In the genomic region with DNA sequence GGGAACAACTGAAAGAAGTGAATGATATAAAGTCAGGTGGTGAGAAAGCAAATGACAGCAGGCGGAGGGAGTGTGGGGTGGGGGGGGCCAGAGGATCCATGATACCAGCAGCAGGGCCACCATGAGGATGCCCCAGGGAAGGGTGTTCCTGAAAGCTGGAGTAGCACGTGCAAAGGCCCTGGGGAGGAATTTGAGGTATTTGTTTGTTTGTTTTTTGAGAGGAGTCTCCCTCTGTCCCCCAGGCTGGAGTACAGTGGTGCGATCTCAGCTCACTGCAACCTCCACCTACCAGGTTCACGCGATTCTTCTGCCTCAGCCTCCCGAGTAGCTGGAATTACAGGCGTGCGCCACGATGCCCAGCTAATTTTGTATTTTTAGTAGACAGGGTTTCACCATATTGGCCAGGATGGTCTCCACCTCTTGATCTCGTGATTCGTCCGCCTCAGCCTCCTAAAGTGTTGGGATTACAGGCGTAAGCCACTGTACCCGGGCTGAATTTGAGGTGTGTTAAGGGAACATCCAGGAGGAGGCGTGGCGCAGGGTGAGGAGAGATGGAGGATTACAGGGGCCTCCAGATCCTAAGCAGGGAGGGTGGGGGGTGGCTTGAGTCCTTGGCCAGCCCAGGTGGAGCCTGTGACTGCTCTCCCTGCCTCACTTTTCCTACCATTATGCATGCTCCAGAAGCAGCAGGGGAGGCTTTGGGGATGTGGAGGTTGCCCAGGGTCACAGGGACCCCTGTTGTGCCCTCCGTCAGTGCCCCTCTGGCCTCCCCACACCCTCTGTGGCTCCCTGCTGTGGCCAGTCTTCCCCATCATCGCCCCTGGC, we compare ENCODE assay signal across 8 cellular contexts. TPM values are rescaled to one million over a fixed set of nuclear protein-coding genes. Genes with fewer than 3 reads are reported as not detected.
DNase-seq lines count a peak whose midpoint lies in the region; ATAC-seq and TF ChIP-seq lines count a peak whose summit lies in the region.

No MANE protein-coding gene starts in this region.

- no peaks in the 10 kb centered on the region for H3K9me3 Mint-ChIP-seq in activated naive CD4-positive, alpha-beta T cell treated with anti-CD3 and anti-CD28 coated beads, Interleukin-2, amount 50 U/mL, for 24 hours
- H3K9me3 Mint-ChIP-seq in brain, result no peaks in the 10 kb centered on the region

- no peak for ATAC-seq in HG03521 (IDR thresholded peaks at IDR 0.05; ENCODE audit: unreplicated experiment)
- ATAC-seq in HG02852 (IDR thresholded peaks at IDR 0.05; ENCODE audit: unreplicated experiment), result no peak

- H3K9ac ChIP-seq in mucosa of rectum (ENCODE audit: low read depth in 1 of 2, low read length in 2 of 2), result peak overlapping the region; percentile 57 to 60

- no peaks in the 10 kb centered on the region for H3K27me3 ChIP-seq in mucosa of rectum (ENCODE audit: control insufficient read depth in 2 of 2, insufficient read depth in 2 of 2, low read length in 2 of 2)

- no peaks in the 10 kb centered on the region for H3K9me3 ChIP-seq in mucosa of rectum (ENCODE audit: control insufficient read depth in 2 of 2, low read length in 2 of 2)

- peak overlapping the region; percentile 71 to 85 for H3K4me3 ChIP-seq in mucosa of rectum (ENCODE audit: low read length in 2 of 2)
- no peak overlapping the region for H3K4me3 ChIP-seq in urinary bladder (ENCODE audit: low read depth, low read length)

- peak overlapping the region; percentile 77 for H3K27ac Mint-ChIP-seq in activated naive CD4-positive, alpha-beta T cell treated with anti-CD3 and anti-CD28 coated beads, Interleukin-2, amount 50 U/mL, for 24 hours
- peak overlapping the region; percentile 88 to 98 (median 96) for H3K27ac Mint-ChIP-seq in brain

- H3K4me3 Mint-ChIP-seq in activated naive CD4-positive, alpha-beta T cell treated with anti-CD3 and anti-CD28 coated beads, Interleukin-2, amount 50 U/mL, for 24 hours, result peak overlapping the region; percentile 76
- peak overlapping the region; percentile 59 to 96 (median 83) for H3K4me3 Mint-ChIP-seq in brain

- no peak for TF ChIP-seq CTCF in brain (conservative IDR thresholded peaks at IDR 0.05)

- WGBS in urinary bladder, result 55% methylated on average over 18 of the region's 18 CpGs

- H3K4me1 Mint-ChIP-seq in activated naive CD4-positive, alpha-beta T cell treated with anti-CD3 and anti-CD28 coated beads, Interleukin-2, amount 50 U/mL, for 24 hours, result peaks cover 64% of the 10 kb centered on the region
- peaks cover 52% of the 10 kb centered on the region for H3K4me1 Mint-ChIP-seq in brain

- H3K27me3 Mint-ChIP-seq in activated naive CD4-positive, alpha-beta T cell treated with anti-CD3 and anti-CD28 coated beads, Interleukin-2, amount 50 U/mL, for 24 hours, result no peaks in the 10 kb centered on the region
- H3K27me3 Mint-ChIP-seq in brain, result peaks cover 4% of the 10 kb centered on the region

- H3K27ac ChIP-seq in mucosa of rectum (ENCODE audit: low read depth in 2 of 2, low read length in 2 of 2), result peak overlapping the region; percentile 95 to 98
- peak overlapping the region; percentile 81 for H3K27ac ChIP-seq in urinary bladder (ENCODE audit: low read depth)

- H3K4me1 ChIP-seq in mucosa of rectum (ENCODE audit: control insufficient read depth in 2 of 2, insufficient read depth in 2 of 2, low read length in 2 of 2) (peaks cover 15 to 28% of the 10 kb centered on the region in 2 donors), urinary bladder (ENCODE audit: insufficient read depth) (no peaks in the 10 kb centered on the region)

- DNase-seq in activated naive CD4-positive, alpha-beta T cell treated with anti-CD3 and anti-CD28 coated beads, Interleukin-2, amount 50 U/mL, for 16 hours, result no peak
- DNase-seq in T1000 (lab: John Stamatoyannopoulos, UW), result no peak

- H3K36me3 Mint-ChIP-seq in activated naive CD4-positive, alpha-beta T cell treated with anti-CD3 and anti-CD28 coated beads, Interleukin-2, amount 50 U/mL, for 24 hours, result no peaks in the 10 kb centered on the region
- no peaks in the 10 kb centered on the region for H3K36me3 Mint-ChIP-seq in brain

- H3K36me3 ChIP-seq in mucosa of rectum (ENCODE audit: control insufficient read depth in 2 of 2, insufficient read depth in 2 of 2, low read length in 2 of 2) (no peaks in the 10 kb centered on the region), urinary bladder (ENCODE audit: insufficient read depth) (no peaks in the 10 kb centered on the region)

RNA-seq across cellular contexts. Expression of a gene that starts 12.4 kb away (rescaled TPM):
- polyA plus RNA-seq in brain (ENCODE audit: insufficient read depth, low read depth, low replicate concordance) (159 TPM), urinary bladder (473 TPM)
- total RNA-seq in urinary bladder, result 59.5 TPM

RNA-seq across cellular contexts. Expression of a gene that starts 19.6 kb away (rescaled TPM):
- polyA plus RNA-seq in brain (ENCODE audit: insufficient read depth, low read depth, low replicate concordance), result 7.6 TPM
- total RNA-seq in urinary bladder, result 1.3 TPM
- polyA plus RNA-seq in urinary bladder, result 1.8 TPM

RNA-seq across cellular contexts. Expression of a gene that starts 29.0 kb away (rescaled TPM):
- polyA plus RNA-seq in brain (ENCODE audit: insufficient read depth, low read depth, low replicate concordance) (231 TPM), urinary bladder (97.5 TPM)
- total RNA-seq in urinary bladder, result 56.5 TPM

RNA-seq across cellular contexts. Expression of a gene that starts 46.5 kb away (rescaled TPM):
- polyA plus RNA-seq in brain (ENCODE audit: insufficient read depth, low read depth, low replicate concordance) (30.4 TPM), urinary bladder (19.0 TPM)
- 13.9 TPM for total RNA-seq in urinary bladder
